In the genomic region with DNA sequence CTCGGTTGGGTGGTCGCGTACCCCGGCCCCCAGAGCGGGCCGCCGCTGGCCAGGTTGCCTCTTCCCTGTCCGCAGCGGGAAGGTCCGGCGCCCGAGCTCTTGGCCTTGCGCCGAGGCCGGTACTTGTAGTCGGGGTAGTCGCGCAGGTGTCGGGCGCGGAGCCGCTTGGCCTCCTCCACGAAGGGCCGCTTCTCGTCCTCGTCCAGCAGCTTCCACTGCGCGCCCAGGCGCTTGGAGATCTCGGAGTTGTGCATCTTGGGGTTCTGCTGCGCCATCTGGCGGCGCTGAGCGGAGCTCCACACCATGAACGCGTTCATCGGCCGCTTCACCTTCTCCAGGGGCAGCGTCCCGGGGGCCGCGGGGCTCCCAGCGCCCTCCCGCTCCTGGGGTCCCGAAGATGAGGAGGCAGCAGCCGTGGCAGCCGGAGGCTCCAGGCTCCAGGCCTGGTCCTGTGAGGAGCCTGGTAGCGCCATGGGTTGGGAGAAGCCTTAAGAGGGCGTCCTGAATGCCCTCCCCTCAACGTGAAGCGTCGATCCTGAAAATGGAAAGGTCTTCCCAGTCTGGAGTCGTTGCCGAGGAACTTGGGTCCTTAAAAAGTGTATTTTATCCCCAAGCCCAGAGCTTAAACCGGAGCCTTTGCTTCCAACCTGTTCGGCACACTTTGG, we compare ENCODE assay signal across 8 cellular contexts. TPM values are rescaled to one million over a fixed set of nuclear protein-coding genes. Genes with fewer than 3 reads are reported as not detected.
DNase-seq lines count a peak whose midpoint lies in the region; ATAC-seq, FAIRE-seq and TF ChIP-seq lines count a peak whose summit lies in the region.

No MANE protein-coding gene starts in this region.

- peak overlapping the region in 1 of 2 experiments; percentile 78; a peak in 2 of 6 replicates for H3K27ac ChIP-seq in A549
- H3K27ac ChIP-seq in layer of hippocampus (ENCODE audit: low read depth, low read length), result peak overlapping the region; percentile 69

- no peak for FAIRE-seq in A549 (lab: Jason Lieb, UNC)

- peaks cover 36% of the 10 kb centered on the region for H3K4me1 ChIP-seq in A549

- H3K36me3 Mint-ChIP-seq in HFFc6 (ENCODE audit: low read depth), result peaks cover 27% of the 10 kb centered on the region
- H3K36me3 Mint-ChIP-seq in activated CD4-positive, alpha-beta T cell treated with anti-CD3 and anti-CD28 coated beads, Interleukin-2, amount 10 ng/mL, durations not matched to agents 7 days and 5 days (ENCODE audit: low read depth), result peaks cover 39% of the 10 kb centered on the region

- H3K36me3 ChIP-seq in MG63, result peaks cover 6% of the 10 kb centered on the region

- no peaks in the 10 kb centered on the region for H3K9me3 Mint-ChIP-seq in HFFc6
- H3K9me3 Mint-ChIP-seq in activated CD4-positive, alpha-beta T cell treated with anti-CD3 and anti-CD28 coated beads, Interleukin-2, amount 10 ng/mL, durations not matched to agents 7 days and 5 days, result no peaks in the 10 kb centered on the region

- TF ChIP-seq EP300 in A549 (IDR thresholded peaks at IDR 0.05), result no peak

- peak; percentile 46 for TF ChIP-seq CTCF in A549 (IDR thresholded peaks at IDR 0.05)
- TF ChIP-seq CTCF in HFFc6 (IDR thresholded peaks at IDR 0.05), result peak; percentile 95

- H3K27me3 Mint-ChIP-seq in HFFc6 (ENCODE audit: insufficient read depth), result peaks cover 7% of the 10 kb centered on the region
- no peaks in the 10 kb centered on the region for H3K27me3 Mint-ChIP-seq in activated CD4-positive, alpha-beta T cell treated with anti-CD3 and anti-CD28 coated beads, Interleukin-2, amount 10 ng/mL, durations not matched to agents 7 days and 5 days

- no peak overlapping the region for H3K4me3 ChIP-seq in A549
- no peak overlapping the region for H3K4me3 ChIP-seq in MG63

- no peak overlapping the region; the same call in 2 of the 3 replicates for H3K4me2 ChIP-seq in A549

- CTCF ChIA-PET in A549 (lab: Yijun Ruan, JAX), result interaction anchor here (0.6 to 12.1 kb wide), 27 partner anchors 11 to 535 kb away, joined by 3 to 184 read pairs (median 5); a partner anchor contains a TSS
- CTCF ChIA-PET in activated CD4-positive, alpha-beta T cell treated with anti-CD3 and anti-CD28 coated beads, Interleukin-2, amount 10 ng/mL, durations not matched to agents 7 days and 5 days (lab: Charles Lee), result interaction anchor here (0.6 to 2.7 kb wide), 25 partner anchors 9 to 252 kb away, joined by 3 to 18 read pairs (median 3); a partner anchor contains a TSS

- TF ChIP-seq POLR2A in A549 (IDR thresholded peaks at IDR 0.05; ENCODE audit: low read length), result no peak

- WGBS in A549 (ENCODE audit: missing lambda C conversion rate), result 81% methylated on average over 51 of the region's 56 CpGs

- peaks cover 72% of the 10 kb centered on the region for H3K4me1 Mint-ChIP-seq in HFFc6 (ENCODE audit: low read depth)
- peaks cover 19% of the 10 kb centered on the region for H3K4me1 Mint-ChIP-seq in activated CD4-positive, alpha-beta T cell treated with anti-CD3 and anti-CD28 coated beads, Interleukin-2, amount 10 ng/mL, durations not matched to agents 7 days and 5 days

- DNase-seq in A549 (ENCODE audit: low read depth in 1 of 2, low spot score in 1 of 2) (peak in 1 of 2 experiments; percentile 72), HFFc6 (peak; percentile 78), dermis blood vessel endothelial cell (peak; percentile 93), MG63 (no peak)
- peak; percentile 74 for DNase-seq in activated CD4-positive, alpha-beta T cell treated with anti-CD3 and anti-CD28 coated beads, Interleukin-2, amount 10 ng/mL, durations not matched to agents 7 days and 5 days
- DNase-seq in stimulated activated CD4-positive, alpha-beta T cell treated with anti-CD3 and anti-CD28 coated beads, Interleukin-12 subunit alpha, Interleukin-12 subunit beta, amount 100 ng/mL, for 24 hours (ENCODE audit: low read depth in 2 of 2), result peak; percentile 46 to 49

- TF ChIP-seq RAD21 in A549 (conservative IDR thresholded peaks at IDR 0.05 in 1 of 2, IDR thresholded peaks at IDR 0.05 in 1 of 2), result peak; percentile 44 to 45; a peak in 3 of 5 replicates

- POLR2A ChIA-PET in A549 (lab: Yijun Ruan, JAX), result interaction anchor here (0.8 to 3.0 kb wide), 4 partner anchors 10 to 98 kb away, joined by 3 to 16 read pairs (median 10); a partner anchor contains a TSS
- POLR2A ChIA-PET in activated CD4-positive, alpha-beta T cell treated with anti-CD3 and anti-CD28 coated beads, Interleukin-2, amount 10 ng/mL, durations not matched to agents 7 days and 5 days (lab: Charles Lee), result interaction anchor here (1.0 kb wide), 1 partner anchor 15 kb away, joined by 3 read pairs; no protein-coding TSS in a partner anchor

- peak overlapping the region; percentile 94 for H3K27ac Mint-ChIP-seq in HFFc6
- no peak overlapping the region for H3K27ac Mint-ChIP-seq in activated CD4-positive, alpha-beta T cell treated with anti-CD3 and anti-CD28 coated beads, Interleukin-2, amount 10 ng/mL, durations not matched to agents 7 days and 5 days

- no peaks in the 10 kb centered on the region for H3K27me3 ChIP-seq in layer of hippocampus (ENCODE audit: control insufficient read depth, insufficient read depth, low read length)
- no peaks in the 10 kb centered on the region for H3K27me3 ChIP-seq in MG63

- peak overlapping the region; percentile 60 for H3K4me3 Mint-ChIP-seq in HFFc6
- no peak overlapping the region for H3K4me3 Mint-ChIP-seq in activated CD4-positive, alpha-beta T cell treated with anti-CD3 and anti-CD28 coated beads, Interleukin-2, amount 10 ng/mL, durations not matched to agents 7 days and 5 days

- no peaks in the 10 kb centered on the region for H3K9me3 ChIP-seq in A549
- no peaks in the 10 kb centered on the region for H3K9me3 ChIP-seq in MG63

- ATAC-seq in A549 (peak; percentile 22 to 65; a peak in 3 of 6 replicates), HG02678 (IDR thresholded peaks at IDR 0.05; ENCODE audit: unreplicated experiment) (no peak)

RNA-seq across cellular contexts. Expression of a gene that starts 0.6 kb away (rescaled TPM):
- polyA plus RNA-seq in A549 (2011; rRNA removed) (0.05 and 0.11 TPM in 2 replicates), A549 (2017; fragmentation: RNase III; extraction: RNeasy Plus Mini Kit Qiagen cat#74134 plus additional on column Dnase treatment) (0.19 to 0.30 TPM (median 0.22 TPM) in 3 replicates)
- 0.17 and 0.21 TPM in 2 replicates for polyA plus RNA-seq in A549 (2012; cell fraction: cytosol; rRNA removed)
- polyA plus RNA-seq in A549 (2012; cell fraction: nucleus; rRNA removed), result 0.89 and 1.1 TPM in 2 replicates
- polyA minus RNA-seq in A549 (2011; rRNA and poly(A)+ RNA removed), result 0.58 TPM in 1 of 2 replicates, not detected in the other
- 1 to 10 TPM in 1 of 6 experiments, under 1 TPM in 5; 0.62 to 1.0 (median 0.81) TPM for total RNA-seq in HFFc6 (2021; fragmentation: NEBNext Ultra II Directional; extraction: Animal tissue kit (Norgen Biotek cat#: 25700))
- under 1 TPM; 0.57 to 0.71 TPM for total RNA-seq in activated CD4-positive, alpha-beta T cell treated with anti-CD3 and anti-CD28 coated beads, Interleukin-2, amount 10 ng/mL, durations not matched to agents 7 days and 5 days
- total RNA-seq in dermis blood vessel endothelial cell, result 0.14 and 0.17 TPM in 2 replicates
- 0.23 TPM in 1 of 2 replicates, not detected in the other for total RNA-seq in MG63 (2014; rRNA removed; shearing (Covaris generic); ENCODE audit: low replicate concordance)

RNA-seq across cellular contexts. Expression of a gene that starts 5.7 kb away (rescaled TPM):
- 148 and 204 TPM in 2 replicates for polyA plus RNA-seq in A549 (2011; rRNA removed)
- polyA plus RNA-seq in A549 (2012; cell fraction: cytosol; rRNA removed), result 202 and 249 TPM in 2 replicates
- 243 and 331 TPM in 2 replicates for polyA plus RNA-seq in A549 (2012; cell fraction: nucleus; rRNA removed)
- polyA plus RNA-seq in A549 (2017; fragmentation: RNase III; extraction: RNeasy Plus Mini Kit Qiagen cat#74134 plus additional on column Dnase treatment), result 126 to 134 TPM (median 127 TPM) in 3 replicates
- 156 and 191 TPM in 2 replicates for polyA minus RNA-seq in A549 (2011; rRNA and poly(A)+ RNA removed)
- total RNA-seq in HFFc6 (2021; fragmentation: NEBNext Ultra II Directional; extraction: Animal tissue kit (Norgen Biotek cat#: 25700)), result 10 to 100 TPM; 59.2 to 91.2 (median 68.6) TPM
- 10 to 100 TPM; 62.3 to 81.7 TPM for total RNA-seq in activated CD4-positive, alpha-beta T cell treated with anti-CD3 and anti-CD28 coated beads, Interleukin-2, amount 10 ng/mL, durations not matched to agents 7 days and 5 days
- 113 and 133 TPM in 2 replicates for total RNA-seq in dermis blood vessel endothelial cell
- total RNA-seq in MG63 (2014; rRNA removed; shearing (Covaris generic); ENCODE audit: low replicate concordance), result 96.0 and 121 TPM in 2 replicates

RNA-seq across cellular contexts. Expression of a gene that starts 9.9 kb away (rescaled TPM):
- polyA plus RNA-seq in A549 (2011; rRNA removed), result 14.9 and 17.7 TPM in 2 replicates
- polyA plus RNA-seq in A549 (2012; cell fraction: cytosol; rRNA removed), result 17.1 and 18.6 TPM in 2 replicates
- polyA plus RNA-seq in A549 (2012; cell fraction: nucleus; rRNA removed), result 3.5 and 7.3 TPM in 2 replicates
- polyA plus RNA-seq in A549 (2017; fragmentation: RNase III; extraction: RNeasy Plus Mini Kit Qiagen cat#74134 plus additional on column Dnase treatment), result 6.5 to 11.6 TPM (median 9.8 TPM) in 3 replicates
- polyA minus RNA-seq in A549 (2011; rRNA and poly(A)+ RNA removed), result 10.1 and 10.5 TPM in 2 replicates
- total RNA-seq in HFFc6 (2021; fragmentation: NEBNext Ultra II Directional; extraction: Animal tissue kit (Norgen Biotek cat#: 25700)), result 10 to 100 TPM; 46.6 to 71.7 (median 68.5) TPM
- total RNA-seq in activated CD4-positive, alpha-beta T cell treated with anti-CD3 and anti-CD28 coated beads, Interleukin-2, amount 10 ng/mL, durations not matched to agents 7 days and 5 days, result 1 to 10 TPM; 3.8 to 4.4 TPM
- 0.17 and 2.1 TPM in 2 replicates for total RNA-seq in dermis blood vessel endothelial cell
- 12.6 and 17.3 TPM in 2 replicates for total RNA-seq in MG63 (2014; rRNA removed; shearing (Covaris generic); ENCODE audit: low replicate concordance)

RNA-seq across cellular contexts. Expression of a gene that starts 25.4 kb away (rescaled TPM):
- polyA plus RNA-seq in A549 (2011; rRNA removed) (40.7 and 45.3 TPM in 2 replicates), A549 (2017; fragmentation: RNase III; extraction: RNeasy Plus Mini Kit Qiagen cat#74134 plus additional on column Dnase treatment) (38.9 to 45.2 TPM (median 42.9 TPM) in 3 replicates)
- 57.2 and 75.6 TPM in 2 replicates for polyA plus RNA-seq in A549 (2012; cell fraction: cytosol; rRNA removed)
- 120 and 125 TPM in 2 replicates for polyA plus RNA-seq in A549 (2012; cell fraction: nucleus; rRNA removed)
- 74.1 and 80.2 TPM in 2 replicates for polyA minus RNA-seq in A549 (2011; rRNA and poly(A)+ RNA removed)
- 10 to 100 TPM; 49.3 to 62.3 (median 51.5) TPM for total RNA-seq in HFFc6 (2021; fragmentation: NEBNext Ultra II Directional; extraction: Animal tissue kit (Norgen Biotek cat#: 25700))
- total RNA-seq in activated CD4-positive, alpha-beta T cell treated with anti-CD3 and anti-CD28 coated beads, Interleukin-2, amount 10 ng/mL, durations not matched to agents 7 days and 5 days, result 10 to 100 TPM; 27.5 to 28.8 TPM
- 38.8 and 51.1 TPM in 2 replicates for total RNA-seq in dermis blood vessel endothelial cell
- total RNA-seq in MG63 (2014; rRNA removed; shearing (Covaris generic); ENCODE audit: low replicate concordance), result 26.8 and 49.5 TPM in 2 replicates

RNA-seq across cellular contexts. Expression of a gene that starts 27.6 kb away (rescaled TPM):
- polyA plus RNA-seq in A549 (2011; rRNA removed) (150 and 165 TPM in 2 replicates), A549 (2017; fragmentation: RNase III; extraction: RNeasy Plus Mini Kit Qiagen cat#74134 plus additional on column Dnase treatment) (104 to 119 TPM (median 114 TPM) in 3 replicates)
- 122 and 159 TPM in 2 replicates for polyA plus RNA-seq in A549 (2012; cell fraction: cytosol; rRNA removed)
- 85.8 and 114 TPM in 2 replicates for polyA plus RNA-seq in A549 (2012; cell fraction: nucleus; rRNA removed)
- 152 and 162 TPM in 2 replicates for polyA minus RNA-seq in A549 (2011; rRNA and poly(A)+ RNA removed)
- 10 to 100 TPM; 53.9 to 70.3 (median 60.3) TPM for total RNA-seq in HFFc6 (2021; fragmentation: NEBNext Ultra II Directional; extraction: Animal tissue kit (Norgen Biotek cat#: 25700))
- 10 to 100 TPM; 51.8 to 53.0 TPM for total RNA-seq in activated CD4-positive, alpha-beta T cell treated with anti-CD3 and anti-CD28 coated beads, Interleukin-2, amount 10 ng/mL, durations not matched to agents 7 days and 5 days
- total RNA-seq in dermis blood vessel endothelial cell, result 79.8 and 89.3 TPM in 2 replicates
- 85.6 and 106 TPM in 2 replicates for total RNA-seq in MG63 (2014; rRNA removed; shearing (Covaris generic); ENCODE audit: low replicate concordance)
